8 cellular contexts compared by ENCODE assay signal in genomic region chr22:41589601-41590365, GRCh38. TPM values are rescaled to one million over a fixed set of nuclear protein-coding genes. Genes with fewer than 3 reads are reported as not detected.
DNase-seq lines count a peak whose midpoint lies in the region; ATAC-seq, FAIRE-seq and TF ChIP-seq lines count a peak whose summit lies in the region.

Gene PMM1, minus strand, starts transcription at chr22:41589840. Its CDS starts 35 bp downstream, at chr22:41589805.

- FAIRE-seq in D721Med (lab: Jason Lieb, UNC) = no peak

- peak; percentile 88 for DNase-seq in D721Med (ENCODE audit: insufficient read length, low spot score)
- DNase-seq in HuH-7.5 (ENCODE audit: low spot score) = peak; percentile 98
- DNase-seq in OCI-LY7 (ENCODE audit: low spot score) = peak; percentile 100
- DNase-seq in activated T-cell treated with anti-CD3 and anti-CD28 coated beads for 1 hour (ENCODE audit: low read depth) = peak; percentile 100
- peak; percentile 100 for DNase-seq in epidermal melanocyte (ENCODE audit: insufficient read length, low spot score)
- peak; percentile 93 for DNase-seq in middle frontal gyrus (ENCODE audit: extremely low spot score, low spot score)
- peak; percentile 100 for DNase-seq in stimulated activated CD8-positive, alpha-beta memory T cell treated with anti-CD3 and anti-CD28 coated beads, Interleukin-2, amount 100 ng/mL, for 48 hours (ENCODE audit: low read depth in 2 of 2)

- intact Hi-C loops in OCI-LY7 (cut with micrococcal nuclease; ENCODE audit: unreplicated experiment) = loop anchor here (1.0 to 2.0 kb wide), 2 partner anchors 32 to 45 kb away; partner anchors contain the start of genes DESI1, POLR3H and XRCC6

- TF ChIP-seq CTCF in D721Med (IDR thresholded peaks at IDR 0.05; ENCODE audit: insufficient read depth, missing control alignments) = no peak
- no peak for TF ChIP-seq CTCF in OCI-LY7 (conservative IDR thresholded peaks at IDR 0.05; ENCODE audit: low read length)

- POLR2A ChIA-PET in OCI-LY7 (lab: Charles Lee) = interaction anchor here (0.6 to 2.4 kb wide), 23 partner anchors 13 to 633 kb away, joined by 3 to 14 read pairs (median 4); partner anchors contain the start of genes ACO2, DESI1, PHF5A and TEF

- no TSS peak for BruUV-seq in OCI-LY7 (replicated peaks; lab: Mats Ljungman, UMichigan)

- H3K79me2 ChIP-seq in OCI-LY7 (ENCODE audit: insufficient read depth, low read depth, low read length) = peaks cover 7% of the 10 kb centered on the region; the same call in 1 of the 2 replicates

- ATAC-seq in GM21526 (IDR thresholded peaks at IDR 0.05; ENCODE audit: low FRiP score, unreplicated experiment) = peak; percentile 87

- no peaks in the 10 kb centered on the region for H3K9me2 ChIP-seq in OCI-LY7 (ENCODE audit: insufficient read depth, low read length)

- peak within 1 kb of the TSS; percentile 64 for H3K27ac ChIP-seq in OCI-LY7 (ENCODE audit: low read depth, low read length, poor library complexity, severe bottlenecking)

- H3K9me3 ChIP-seq in OCI-LY7 (ENCODE audit: low read length) = no peaks in the 10 kb centered on the region

- H4K20me1 ChIP-seq in OCI-LY7 (ENCODE audit: insufficient read depth, low read length) = no peaks in the 10 kb centered on the region

- peak within 1 kb of the TSS; percentile 62; the same call in 1 of the 2 replicates for H2AFZ ChIP-seq in OCI-LY7 (ENCODE audit: low read length)

- peak within 1 kb of the TSS; percentile 95 for H3K4me2 ChIP-seq in OCI-LY7 (ENCODE audit: low read length)

- H3K36me3 ChIP-seq in OCI-LY7 (ENCODE audit: insufficient read depth, low read length) = no peaks in the 10 kb centered on the region

- CTCF ChIA-PET in OCI-LY7 (lab: Charles Lee; ENCODE audit: unreplicated experiment) = interaction anchor here (0.5 to 1.0 kb wide), 7 partner anchors 13 to 655 kb away, joined by 3 to 5 read pairs (median 3); partner anchors contain the start of genes DESI1 and XRCC6

- peaks cover 19% of the 10 kb centered on the region for H3K4me1 ChIP-seq in OCI-LY7 (ENCODE audit: insufficient read depth, low read length, poor library complexity, severe bottlenecking)

- peak within 1 kb of the TSS; percentile 81 for H3K4me3 ChIP-seq in OCI-LY7 (ENCODE audit: low read depth, low read length, poor library complexity, severe bottlenecking)

RNA-seq across cellular contexts. Expression of gene PMM1, which starts in this region (rescaled TPM):
- 17.0 and 17.5 TPM in 2 replicates for total RNA-seq in OCI-LY7 (2014; rRNA removed; shearing (Covaris generic))
- total RNA-seq in OCI-LY7 (2022) = 40.5 and 45.7 TPM in 2 replicates

Comparison
In these comparisons a context has a peak if more than half of its experiments do, and no peak if none do; other contexts are left out.
1. Peak in every context shown above with its lines: DNase-seq, ATAC-seq, H3K4me3 ChIP-seq and H3K27ac ChIP-seq.